ENCODE assay signal across 13 cellular contexts in the genomic region with DNA sequence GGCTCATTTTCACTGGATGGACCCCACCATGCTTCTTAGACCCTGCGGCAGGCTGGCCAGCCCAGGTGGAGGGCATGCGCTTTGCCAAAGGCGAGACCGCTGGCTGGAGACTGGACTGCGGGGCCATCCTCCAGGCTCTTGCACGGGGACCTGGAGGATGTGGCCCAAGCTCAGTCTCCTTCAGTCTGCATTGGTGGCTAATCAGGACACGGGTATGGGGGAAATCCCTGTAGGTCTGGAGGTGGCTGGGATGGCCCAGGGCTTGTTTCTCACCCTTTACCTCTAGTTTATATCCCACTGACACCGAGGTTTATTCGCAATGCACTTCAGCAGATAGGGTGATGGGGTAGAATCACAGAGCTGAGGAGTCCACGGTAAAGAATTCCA. TPM values are rescaled to one million over a fixed set of nuclear protein-coding genes. Genes with fewer than 3 reads are reported as not detected.
DNase-seq lines count a peak whose midpoint lies in the region; ATAC-seq, FAIRE-seq and TF ChIP-seq lines count a peak whose summit lies in the region.
"Had no signal": no experiment of that assay in that cellular context is flagged by ENCODE, and none has a peak within 500 bp of the region (broad histone marks: within the 10 kb centered on the region; RNA-seq: fewer than 3 reads in every experiment).

No MANE protein-coding gene starts in this region.

- DNase-seq in PC-3 (no peak), trophoblast cell (no peak), AML-193 (lab: John Stamatoyannopoulos, UW) (no peak), HTR-8/SVneo (ENCODE audit: insufficient read length, low spot score) (no peak)
- no peak for DNase-seq in effector memory CD8-positive, alpha-beta T cell
- DNase-seq: hippocampal formation, NCI-H1436 had no signal

- H4K12ac ChIP-seq in trophoblast cell (ENCODE audit: low read depth, low read length): no peak overlapping the region

- peak overlapping the region; percentile 82 to 84 for H3K27ac Mint-ChIP-seq in effector memory CD8-positive, alpha-beta T cell

- H3K4me2 ChIP-seq in BLaER1: peak overlapping the region; percentile 97
- peak overlapping the region; percentile 68 for H3K4me2 ChIP-seq in PC-3 (ENCODE audit: low read length)
- no peak overlapping the region for H3K4me2 ChIP-seq in trophoblast cell (ENCODE audit: low read length)

- CTCF ChIA-PET in PC-3 (lab: Charles Lee): interaction anchor here (1.1 kb wide), 1 partner anchor 56 kb away, joined by 3 read pairs; no protein-coding TSS in a partner anchor

- peaks cover 69% of the 10 kb centered on the region for H3K4me1 ChIP-seq in BLaER1
- peaks cover 39% of the 10 kb centered on the region for H3K4me1 ChIP-seq in PC-3 (ENCODE audit: insufficient read depth, low read length)
- peaks cover 3 to 11% of the 10 kb centered on the region in 2 experiments for H3K4me1 ChIP-seq in trophoblast cell (ENCODE audit: control insufficient read depth in 1 of 2, insufficient read depth in 2 of 2, low read length in 2 of 2)

- no peaks in the 10 kb centered on the region for H3K27me3 Mint-ChIP-seq in effector memory CD8-positive, alpha-beta T cell

- H3K27ac ChIP-seq in BLaER1: no peak overlapping the region
- H3K27ac ChIP-seq in PC-3 (ENCODE audit: low read length): peak overlapping the region; percentile 95
- no peak overlapping the region for H3K27ac ChIP-seq in trophoblast cell (ENCODE audit: low read depth, low read length)
- H3K27ac ChIP-seq: cardiac muscle cell had no signal

- WGBS in trophoblast cell (ENCODE audit: extremely low coverage, insufficient coverage, insufficient read length): no CpG with 5 or more reads among the region's 10 CpGs

- H4K20me1 ChIP-seq in BLaER1: peaks cover 100% of the 10 kb centered on the region
- H4K20me1 ChIP-seq in PC-3 (ENCODE audit: low read length): no peaks in the 10 kb centered on the region

- no peaks in the 10 kb centered on the region for H3F3A ChIP-seq in PC-3 (ENCODE audit: low read length, unreplicated experiment)

- no peak overlapping the region for H3K9ac ChIP-seq in BLaER1
- H3K9ac ChIP-seq in PC-3 (ENCODE audit: low read length): peak overlapping the region; percentile 65
- no peak overlapping the region for H3K9ac ChIP-seq in trophoblast cell (ENCODE audit: low read length)

- no peak overlapping the region for H2AK5ac ChIP-seq in trophoblast cell (ENCODE audit: low read length)

- H3K36me3 ChIP-seq in BLaER1: peaks cover 87% of the 10 kb centered on the region
- no peaks in the 10 kb centered on the region for H3K36me3 ChIP-seq in PC-3 (ENCODE audit: low read depth, low read length)
- peaks cover 0 to 6% of the 10 kb centered on the region in 2 experiments for H3K36me3 ChIP-seq in trophoblast cell (ENCODE audit: control insufficient read depth in 1 of 2, insufficient read depth in 2 of 2, low read length in 2 of 2)
- H3K36me3 ChIP-seq: cardiac muscle cell had no signal

- H3K79me1 ChIP-seq in trophoblast cell (ENCODE audit: low read length): no peaks in the 10 kb centered on the region

- no peak overlapping the region for H4K8ac ChIP-seq in trophoblast cell (ENCODE audit: low read depth, low read length)

- TF ChIP-seq CTCF in PC-3 (conservative IDR thresholded peaks at IDR 0.05; ENCODE audit: low read depth, low read length): no peak

- H3K79me2 ChIP-seq in PC-3 (ENCODE audit: low read length) (peaks cover 81% of the 10 kb centered on the region), trophoblast cell (ENCODE audit: control insufficient read depth, insufficient read depth, low read length, poor library complexity) (peaks cover 26% of the 10 kb centered on the region)

- no peak overlapping the region for H2BK12ac ChIP-seq in trophoblast cell (ENCODE audit: low read length)

- H2AFZ ChIP-seq in PC-3 (ENCODE audit: low read length) (peak overlapping the region; percentile 35; the same call in 1 of the 2 replicates), trophoblast cell (ENCODE audit: insufficient read depth, low read length, poor library complexity) (no peak overlapping the region)

- peak overlapping the region; percentile 53 to 56 for H3K4me3 Mint-ChIP-seq in effector memory CD8-positive, alpha-beta T cell

- H2BK5ac ChIP-seq in trophoblast cell (ENCODE audit: low read depth, low read length, poor library complexity): no peak overlapping the region

- H3K4me3 ChIP-seq in BLaER1 (no peak overlapping the region), PC-3 (ENCODE audit: low read length) (peak overlapping the region; percentile 33; the same call in 1 of the 2 replicates), trophoblast cell (ENCODE audit: low read depth, low read length) (no peak overlapping the region)
- H3K4me3 ChIP-seq: cardiac muscle cell had no signal

- no peak overlapping the region for H2BK120ac ChIP-seq in trophoblast cell (ENCODE audit: insufficient read depth, low read length, poor library complexity)

- peak overlapping the region; percentile 8 for H3K18ac ChIP-seq in trophoblast cell (ENCODE audit: low read length)

- peak overlapping the region; percentile 72 for H3K4ac ChIP-seq in trophoblast cell (ENCODE audit: low read depth, low read length)

- no peaks in the 10 kb centered on the region for H3K9me2 ChIP-seq in PC-3 (replicated peaks; ENCODE audit: low read length)

- H3K27me3 ChIP-seq in BLaER1 (no peaks in the 10 kb centered on the region), PC-3 (ENCODE audit: low read length) (no peaks in the 10 kb centered on the region), trophoblast cell (ENCODE audit: insufficient read depth, low read length) (no peaks in the 10 kb centered on the region)
- H3K27me3 ChIP-seq: cardiac muscle cell had no signal

- H3K36me3 Mint-ChIP-seq in effector memory CD8-positive, alpha-beta T cell (ENCODE audit: insufficient read depth): peaks cover 11% of the 10 kb centered on the region

- H3K14ac ChIP-seq in trophoblast cell (ENCODE audit: low read length): no peak overlapping the region

- ATAC-seq in PC-3: peak; percentile 17
- ATAC-seq in effector memory CD8-positive, alpha-beta T cell (replicated peaks): peak; percentile 20
- ATAC-seq in GM18517 (IDR thresholded peaks at IDR 0.05; ENCODE audit: unreplicated experiment): no peak
- no peak for ATAC-seq in HG02852 (IDR thresholded peaks at IDR 0.05; ENCODE audit: unreplicated experiment)
- ATAC-seq: activated CD4-positive, CD25-positive, alpha-beta regulatory T cell treated with anti-CD3 and anti-CD28 coated beads, Interleukin-2, amount 50 U/mL, for 24 hours had no signal

- H3K4me1 Mint-ChIP-seq in effector memory CD8-positive, alpha-beta T cell (ENCODE audit: low read depth in 2 of 2): peaks cover 69 to 75% of the 10 kb centered on the region in 2 donors

- POLR2A ChIA-PET in PC-3 (lab: Charles Lee; ENCODE audit: unreplicated experiment): no interaction called here

- H3K9me3 Mint-ChIP-seq in effector memory CD8-positive, alpha-beta T cell: peaks cover 0 to 7% of the 10 kb centered on the region in 2 donors

- no TSS peak for BruUV-seq in PC-3 (replicated peaks; lab: Mats Ljungman, UMichigan)

- no peak overlapping the region for H4K91ac ChIP-seq in trophoblast cell (ENCODE audit: low read depth, low read length)

- H3K9me3 ChIP-seq in BLaER1 (peaks cover 35% of the 10 kb centered on the region), PC-3 (ENCODE audit: low read length) (no peaks in the 10 kb centered on the region), trophoblast cell (ENCODE audit: insufficient read depth, low read depth, low read length) (no peaks in the 10 kb centered on the region)

- no peak overlapping the region for H3K23ac ChIP-seq in trophoblast cell (ENCODE audit: low read length)

- no peak for FAIRE-seq in HTR-8/SVneo (lab: Jason Lieb, UNC)
- FAIRE-seq: H54 had no signal

- intact Hi-C loops in PC-3 (cut with micrococcal nuclease): no loop called here

RNA-seq across cellular contexts. Expression of a gene that starts 45.0 kb away (rescaled TPM):
- 36.8 and 46.8 TPM in 2 replicates for total RNA-seq in PC-3 (2014; rRNA removed)
- polyA plus RNA-seq in trophoblast cell (2013): 49.8 and 53.0 TPM in 2 replicates

Comparison
In these comparisons a context has a peak if more than half of its experiments do, and no peak if none do; other contexts are left out.
1. ATAC-seq: peak in PC-3 (single experiment) and effector memory CD8-positive, alpha-beta T cell (single experiment); none in GM18517 (single experiment) and HG02852 (single experiment).